Comparison of ENCODE assay signal across 2 cellular contexts in the genomic region with DNA sequence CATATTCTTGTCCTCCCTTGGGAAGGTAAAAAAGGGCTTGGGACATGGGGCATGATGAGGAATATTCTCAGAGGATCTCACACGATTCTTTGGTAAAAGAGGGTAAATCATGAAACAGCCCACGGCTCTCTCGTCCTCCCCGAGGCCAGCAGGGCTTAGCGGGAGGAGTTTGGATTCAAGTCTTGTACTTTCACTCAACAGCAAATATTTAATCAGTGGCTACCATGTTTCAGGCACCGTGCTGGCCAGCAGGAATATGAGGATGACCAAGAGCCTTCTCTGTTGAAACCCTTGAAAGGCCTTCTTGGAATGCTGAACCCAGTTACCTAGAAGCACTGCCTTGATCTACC.
TF ChIP-seq lines count a peak whose summit lies in the region.

No MANE protein-coding gene starts in this region.

TF ChIP-seq in SK-N-SH, 30 proteins besides CTCF, POLR2A, EP300 and RAD21:
- TF ChIP-seq, protein P1, sequence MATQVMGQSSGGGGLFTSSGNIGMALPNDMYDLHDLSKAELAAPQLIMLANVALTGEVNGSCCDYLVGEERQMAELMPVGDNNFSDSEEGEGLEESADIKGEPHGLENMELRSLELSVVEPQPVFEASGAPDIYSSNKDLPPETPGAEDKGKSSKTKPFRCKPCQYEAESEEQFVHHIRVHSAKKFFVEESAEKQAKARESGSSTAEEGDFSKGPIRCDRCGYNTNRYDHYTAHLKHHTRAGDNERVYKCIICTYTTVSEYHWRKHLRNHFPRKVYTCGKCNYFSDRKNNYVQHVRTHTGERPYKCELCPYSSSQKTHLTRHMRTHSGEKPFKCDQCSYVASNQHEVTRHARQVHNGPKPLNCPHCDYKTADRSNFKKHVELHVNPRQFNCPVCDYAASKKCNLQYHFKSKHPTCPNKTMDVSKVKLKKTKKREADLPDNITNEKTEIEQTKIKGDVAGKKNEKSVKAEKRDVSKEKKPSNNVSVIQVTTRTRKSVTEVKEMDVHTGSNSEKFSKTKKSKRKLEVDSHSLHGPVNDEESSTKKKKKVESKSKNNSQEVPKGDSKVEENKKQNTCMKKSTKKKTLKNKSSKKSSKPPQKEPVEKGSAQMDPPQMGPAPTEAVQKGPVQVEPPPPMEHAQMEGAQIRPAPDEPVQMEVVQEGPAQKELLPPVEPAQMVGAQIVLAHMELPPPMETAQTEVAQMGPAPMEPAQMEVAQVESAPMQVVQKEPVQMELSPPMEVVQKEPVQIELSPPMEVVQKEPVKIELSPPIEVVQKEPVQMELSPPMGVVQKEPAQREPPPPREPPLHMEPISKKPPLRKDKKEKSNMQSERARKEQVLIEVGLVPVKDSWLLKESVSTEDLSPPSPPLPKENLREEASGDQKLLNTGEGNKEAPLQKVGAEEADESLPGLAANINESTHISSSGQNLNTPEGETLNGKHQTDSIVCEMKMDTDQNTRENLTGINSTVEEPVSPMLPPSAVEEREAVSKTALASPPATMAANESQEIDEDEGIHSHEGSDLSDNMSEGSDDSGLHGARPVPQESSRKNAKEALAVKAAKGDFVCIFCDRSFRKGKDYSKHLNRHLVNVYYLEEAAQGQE (IDR thresholded peaks at IDR 0.05; ENCODE audit: low read depth, low read length), result no peak
- TF ChIP-seq IRF3 (IDR thresholded peaks at IDR 0.05; ENCODE audit: low read depth, low read length), result no peak
- TF ChIP-seq RCOR1 (IDR thresholded peaks at IDR 0.05; ENCODE audit: low read length), result no peak
- no peak for TF ChIP-seq NFIC (IDR thresholded peaks at IDR 0.05; ENCODE audit: borderline replicate concordance)
- no peak for TF ChIP-seq TCF12 (IDR thresholded peaks at IDR 0.05)
- no peak for TF ChIP-seq MXI1 (IDR thresholded peaks at IDR 0.05; ENCODE audit: low read depth, low read length)
- no peak for TF ChIP-seq FOSL2 (IDR thresholded peaks at IDR 0.05; ENCODE audit: borderline replicate concordance, low read depth)
- no peak for TF ChIP-seq SMC3 (IDR thresholded peaks at IDR 0.05; ENCODE audit: low read depth, low read length)
- TF ChIP-seq, protein P2, sequence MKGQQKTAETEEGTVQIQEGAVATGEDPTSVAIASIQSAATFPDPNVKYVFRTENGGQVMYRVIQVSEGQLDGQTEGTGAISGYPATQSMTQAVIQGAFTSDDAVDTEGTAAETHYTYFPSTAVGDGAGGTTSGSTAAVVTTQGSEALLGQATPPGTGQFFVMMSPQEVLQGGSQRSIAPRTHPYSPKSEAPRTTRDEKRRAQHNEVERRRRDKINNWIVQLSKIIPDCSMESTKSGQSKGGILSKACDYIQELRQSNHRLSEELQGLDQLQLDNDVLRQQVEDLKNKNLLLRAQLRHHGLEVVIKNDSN (IDR thresholded peaks at IDR 0.05; ENCODE audit: borderline replicate concordance, low read depth), result no peak
- TF ChIP-seq MEF2A (IDR thresholded peaks at IDR 0.05; ENCODE audit: borderline replicate concordance, low read depth), result no peak
- no peak for TF ChIP-seq ZBTB33 (IDR thresholded peaks at IDR 0.05; ENCODE audit: borderline replicate concordance, low read depth)
- no peak for TF ChIP-seq GABPA (IDR thresholded peaks at IDR 0.05; ENCODE audit: low read depth)

TF ChIP-seq in SK-N-SH treated with all-trans-retinoic acid at 6 μM for 48 hours, 23 proteins besides CTCF, POLR2A, EP300 and RAD21:
- no peak for TF ChIP-seq ZFP30 (CRISPR knock-in tag; IDR thresholded peaks at IDR 0.05)
- TF ChIP-seq, protein P3, sequence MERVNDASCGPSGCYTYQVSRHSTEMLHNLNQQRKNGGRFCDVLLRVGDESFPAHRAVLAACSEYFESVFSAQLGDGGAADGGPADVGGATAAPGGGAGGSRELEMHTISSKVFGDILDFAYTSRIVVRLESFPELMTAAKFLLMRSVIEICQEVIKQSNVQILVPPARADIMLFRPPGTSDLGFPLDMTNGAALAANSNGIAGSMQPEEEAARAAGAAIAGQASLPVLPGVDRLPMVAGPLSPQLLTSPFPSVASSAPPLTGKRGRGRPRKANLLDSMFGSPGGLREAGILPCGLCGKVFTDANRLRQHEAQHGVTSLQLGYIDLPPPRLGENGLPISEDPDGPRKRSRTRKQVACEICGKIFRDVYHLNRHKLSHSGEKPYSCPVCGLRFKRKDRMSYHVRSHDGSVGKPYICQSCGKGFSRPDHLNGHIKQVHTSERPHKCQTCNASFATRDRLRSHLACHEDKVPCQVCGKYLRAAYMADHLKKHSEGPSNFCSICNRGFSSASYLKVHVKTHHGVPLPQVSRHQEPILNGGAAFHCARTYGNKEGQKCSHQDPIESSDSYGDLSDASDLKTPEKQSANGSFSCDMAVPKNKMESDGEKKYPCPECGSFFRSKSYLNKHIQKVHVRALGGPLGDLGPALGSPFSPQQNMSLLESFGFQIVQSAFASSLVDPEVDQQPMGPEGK (CRISPR knock-in tag; IDR thresholded peaks at IDR 0.05; ENCODE audit: borderline replicate concordance), result no peak
- TF ChIP-seq ZFP3 (CRISPR knock-in tag; IDR thresholded peaks at IDR 0.05), result no peak
